8 cellular contexts compared by ENCODE assay signal in the genomic region with DNA sequence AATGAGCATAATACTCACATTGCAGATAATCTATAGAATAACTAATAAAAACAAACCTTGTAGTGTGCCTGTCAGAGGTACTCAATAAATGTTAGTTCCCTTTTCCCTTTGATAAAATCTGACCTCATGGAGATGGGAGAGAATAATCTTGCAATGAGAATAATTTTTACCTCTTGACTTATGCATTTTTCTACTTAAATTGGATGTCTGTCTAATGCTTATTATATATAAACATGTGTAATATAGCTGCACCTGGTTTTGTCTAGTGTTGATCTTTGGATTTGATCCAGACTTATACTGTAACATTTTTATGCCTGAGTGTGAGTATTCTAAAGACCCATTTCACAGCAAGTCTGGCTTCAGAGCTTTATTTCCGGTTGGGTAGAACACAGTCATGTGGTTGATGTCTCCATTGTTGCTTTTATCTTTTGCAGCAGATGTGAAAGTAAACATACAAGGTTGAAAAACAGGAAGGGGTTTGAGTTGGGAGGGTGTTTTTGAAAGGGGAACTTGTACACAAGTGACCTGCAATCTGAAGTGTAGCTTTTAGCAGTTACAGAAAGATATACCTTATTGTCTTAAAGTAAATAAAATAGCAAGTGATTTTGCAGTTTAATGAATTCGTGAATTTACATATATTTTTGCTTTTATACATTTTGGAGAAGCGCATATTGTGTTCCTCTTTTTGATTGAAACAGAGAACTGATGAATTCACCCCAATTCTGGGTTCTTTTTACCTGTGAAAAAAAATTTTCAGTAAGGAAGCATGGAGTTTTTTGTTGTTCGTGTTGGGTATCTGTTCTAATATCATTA. TPM values are rescaled to one million over a fixed set of nuclear protein-coding genes. Genes with fewer than 3 reads are reported as not detected.
DNase-seq lines count a peak whose midpoint lies in the region; ATAC-seq and TF ChIP-seq lines count a peak whose summit lies in the region.

No MANE protein-coding gene starts in this region.

- peak overlapping the region; percentile 78 for H3K4me3 Mint-ChIP-seq in CD4-positive, alpha-beta T cell
- H3K4me3 Mint-ChIP-seq in activated naive CD8-positive, alpha-beta T cell treated with anti-CD3 and anti-CD28 coated beads, Interleukin-2, amount 50 U/mL, for 24 hours: peak overlapping the region; percentile 58
- peak overlapping the region; percentile 50 to 90 (median 68) for H3K4me3 Mint-ChIP-seq in naive B cell

- H3K4me1 Mint-ChIP-seq in CD4-positive, alpha-beta T cell (ENCODE audit: low read depth): peaks cover 67% of the 10 kb centered on the region
- peaks cover 63% of the 10 kb centered on the region for H3K4me1 Mint-ChIP-seq in activated naive CD8-positive, alpha-beta T cell treated with anti-CD3 and anti-CD28 coated beads, Interleukin-2, amount 50 U/mL, for 24 hours
- H3K4me1 Mint-ChIP-seq in naive B cell: peaks cover 29 to 78% (median 45%) of the 10 kb centered on the region in 3 donors

- no peak for TF ChIP-seq CTCF in CD4-positive, alpha-beta T cell (IDR thresholded peaks at IDR 0.05)

- POLR2A ChIA-PET in CD4-positive, alpha-beta T cell (lab: Charles Lee): interaction anchor here (0.6 to 6.1 kb wide), 23 partner anchors 9 to 345 kb away, joined by 3 to 110 read pairs (median 3); a partner anchor contains a TSS
- POLR2A ChIA-PET in HEK293T (lab: Yijun Ruan, JAX): interaction anchor here (3.5 kb wide), 1 partner anchor 13 kb away, joined by 12 read pairs; a partner anchor contains a TSS

- CTCF ChIA-PET in CD4-positive, alpha-beta T cell (lab: Charles Lee): interaction anchor here (0.8 to 2.1 kb wide), 4 partner anchors 42 to 345 kb away, joined by 3 to 7 read pairs (median 4); no protein-coding TSS in a partner anchor
- CTCF ChIA-PET in HEK293T (lab: Yijun Ruan, JAX): interaction anchor here (1.0 to 1.9 kb wide), 2 partner anchors 45 to 106 kb away, joined by 3 to 5 read pairs; no protein-coding TSS in a partner anchor

- ATAC-seq in CD4-positive, alpha-beta T cell (ENCODE audit: poor library complexity): peak; percentile 82
- ATAC-seq in GM18519 (IDR thresholded peaks at IDR 0.05; ENCODE audit: low FRiP score, unreplicated experiment) (peak; percentile 70), HG02970 (IDR thresholded peaks at IDR 0.05; ENCODE audit: low FRiP score, unreplicated experiment) (peak; percentile 80), naive B cell (ENCODE audit: low read depth in 2 of 2) (peak; percentile 91 to 95)
- ATAC-seq in activated naive CD8-positive, alpha-beta T cell treated with anti-CD3 and anti-CD28 coated beads, Interleukin-2, amount 50 U/mL, for 24 hours: peak; percentile 79

- H3K36me3 Mint-ChIP-seq in CD4-positive, alpha-beta T cell (ENCODE audit: low read depth): no peaks in the 10 kb centered on the region
- no peaks in the 10 kb centered on the region for H3K36me3 Mint-ChIP-seq in activated naive CD8-positive, alpha-beta T cell treated with anti-CD3 and anti-CD28 coated beads, Interleukin-2, amount 50 U/mL, for 24 hours (ENCODE audit: low read depth)
- no peaks in the 10 kb centered on the region for H3K36me3 Mint-ChIP-seq in naive B cell

- no peaks in the 10 kb centered on the region for H3K9me3 Mint-ChIP-seq in CD4-positive, alpha-beta T cell
- H3K9me3 Mint-ChIP-seq in activated naive CD8-positive, alpha-beta T cell treated with anti-CD3 and anti-CD28 coated beads, Interleukin-2, amount 50 U/mL, for 24 hours: no peaks in the 10 kb centered on the region
- no peaks in the 10 kb centered on the region for H3K9me3 Mint-ChIP-seq in naive B cell

- no peaks in the 10 kb centered on the region for H3K9me3 ChIP-seq in CD4-positive, alpha-beta T cell (ENCODE audit: control insufficient read depth, low read length)

- peak overlapping the region; percentile 71 for H3K27ac ChIP-seq in CD4-positive, alpha-beta T cell (ENCODE audit: low read depth, low read length)

- DNase-seq in CD4-positive, alpha-beta T cell: peak in 4 of 10 experiments; percentile 28 to 36 (median 32)
- DNase-seq in NCI-H510A treated with DMSO at 0.1 percent for 48 hours (lab: John Stamatoyannopoulos, UW) (peak; percentile 66), naive B cell (peak; percentile 81), NCI-H2227 treated with DMSO at 0.1 percent for 48 hours (lab: John Stamatoyannopoulos, UW) (no peak), HEK293T (ENCODE audit: extremely low spot score) (no peak)
- no peak for DNase-seq in activated naive CD8-positive, alpha-beta T cell treated with anti-CD3 and anti-CD28 coated beads, Interleukin-2, amount 50 U/mL, for 24 hours

- H3K27ac Mint-ChIP-seq in CD4-positive, alpha-beta T cell: peak overlapping the region; percentile 85
- peak overlapping the region; percentile 79 for H3K27ac Mint-ChIP-seq in activated naive CD8-positive, alpha-beta T cell treated with anti-CD3 and anti-CD28 coated beads, Interleukin-2, amount 50 U/mL, for 24 hours
- peak overlapping the region; percentile 82 to 97 (median 92) for H3K27ac Mint-ChIP-seq in naive B cell

- no peaks in the 10 kb centered on the region for H3K27me3 Mint-ChIP-seq in CD4-positive, alpha-beta T cell
- H3K27me3 Mint-ChIP-seq in activated naive CD8-positive, alpha-beta T cell treated with anti-CD3 and anti-CD28 coated beads, Interleukin-2, amount 50 U/mL, for 24 hours: no peaks in the 10 kb centered on the region
- H3K27me3 Mint-ChIP-seq in naive B cell: no peaks in the 10 kb centered on the region

- no peaks in the 10 kb centered on the region for H3K27me3 ChIP-seq in CD4-positive, alpha-beta T cell (ENCODE audit: control insufficient read depth, insufficient read depth, low read length)

- intact Hi-C loops in CD4-positive, alpha-beta T cell (cut with DNase I, micrococcal nuclease): loop anchor here (1.0 to 5.0 kb wide), 3 partner anchors 13 to 42 kb away; a partner anchor contains a TSS

TF ChIP-seq in HEK293T, 16 proteins besides CTCF, POLR2A, EP300 and RAD21:
- no peak for TF ChIP-seq FOXA1 (IDR thresholded peaks at IDR 0.05)
- no peak for TF ChIP-seq CTBP1 (IDR thresholded peaks at IDR 0.05; ENCODE audit: borderline replicate concordance)
- TF ChIP-seq L3MBTL2 (conservative IDR thresholded peaks at IDR 0.05): no peak
- TF ChIP-seq BHLHE40 (IDR thresholded peaks at IDR 0.05; ENCODE audit: borderline replicate concordance): no peak
- no peak for TF ChIP-seq SUZ12 (IDR thresholded peaks at IDR 0.05)
- TF ChIP-seq ELF4 (IDR thresholded peaks at IDR 0.05): no peak
- TF ChIP-seq ARNT (IDR thresholded peaks at IDR 0.05): no peak
- TF ChIP-seq FOXM1 (IDR thresholded peaks at IDR 0.05; ENCODE audit: borderline replicate concordance): no peak
- no peak for TF ChIP-seq FOXK2 (IDR thresholded peaks at IDR 0.05)
- no peak for TF ChIP-seq SP1 (IDR thresholded peaks at IDR 0.05)
- TF ChIP-seq TARDBP (IDR thresholded peaks at IDR 0.05): no peak
- TF ChIP-seq NFRKB (IDR thresholded peaks at IDR 0.05): no peak
- TF ChIP-seq HDGF (IDR thresholded peaks at IDR 0.05; ENCODE audit: borderline replicate concordance): no peak
- TF ChIP-seq, protein P1, sequence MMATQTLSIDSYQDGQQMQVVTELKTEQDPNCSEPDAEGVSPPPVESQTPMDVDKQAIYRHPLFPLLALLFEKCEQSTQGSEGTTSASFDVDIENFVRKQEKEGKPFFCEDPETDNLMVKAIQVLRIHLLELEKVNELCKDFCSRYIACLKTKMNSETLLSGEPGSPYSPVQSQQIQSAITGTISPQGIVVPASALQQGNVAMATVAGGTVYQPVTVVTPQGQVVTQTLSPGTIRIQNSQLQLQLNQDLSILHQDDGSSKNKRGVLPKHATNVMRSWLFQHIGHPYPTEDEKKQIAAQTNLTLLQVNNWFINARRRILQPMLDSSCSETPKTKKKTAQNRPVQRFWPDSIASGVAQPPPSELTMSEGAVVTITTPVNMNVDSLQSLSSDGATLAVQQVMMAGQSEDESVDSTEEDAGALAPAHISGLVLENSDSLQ (IDR thresholded peaks at IDR 0.05): no peak
- TF ChIP-seq ZNF384 (IDR thresholded peaks at IDR 0.05): no peak
- no peak for TF ChIP-seq LEF1 (IDR thresholded peaks at IDR 0.05; ENCODE audit: borderline replicate concordance)
TF ChIP-seq in HEK293T: peak in this region for 0.

RNA-seq across cellular contexts. Expression of a gene that starts 12.5 kb away (rescaled TPM):
- total RNA-seq in CD4-positive, alpha-beta T cell: 100 to 1,000 TPM; 138 to 145 TPM
- 10 to 100 TPM; 46.6 to 72.0 (median 62.5) TPM for polyA plus RNA-seq in naive B cell (ENCODE audit: low read depth in 6 of 6)

Comparison
In these comparisons a context has a peak if more than half of its experiments do, and no peak if none do; other contexts are left out.
1. DNase-seq: peak in NCI-H510A treated with DMSO at 0.1 percent for 48 hours (single experiment) and naive B cell (single experiment); none in activated naive CD8-positive, alpha-beta T cell treated with anti-CD3 and anti-CD28 coated beads, Interleukin-2, amount 50 U/mL, for 24 hours (single experiment), NCI-H2227 treated with DMSO at 0.1 percent for 48 hours (single experiment) and HEK293T (single experiment).
2. Peak in every context shown above with its lines, with median percentiles within 50 percentile points of each other: ATAC-seq, H3K27ac Mint-ChIP-seq and H3K4me3 Mint-ChIP-seq.